ENCODE assay signal across 21 cellular contexts in the genomic region with DNA sequence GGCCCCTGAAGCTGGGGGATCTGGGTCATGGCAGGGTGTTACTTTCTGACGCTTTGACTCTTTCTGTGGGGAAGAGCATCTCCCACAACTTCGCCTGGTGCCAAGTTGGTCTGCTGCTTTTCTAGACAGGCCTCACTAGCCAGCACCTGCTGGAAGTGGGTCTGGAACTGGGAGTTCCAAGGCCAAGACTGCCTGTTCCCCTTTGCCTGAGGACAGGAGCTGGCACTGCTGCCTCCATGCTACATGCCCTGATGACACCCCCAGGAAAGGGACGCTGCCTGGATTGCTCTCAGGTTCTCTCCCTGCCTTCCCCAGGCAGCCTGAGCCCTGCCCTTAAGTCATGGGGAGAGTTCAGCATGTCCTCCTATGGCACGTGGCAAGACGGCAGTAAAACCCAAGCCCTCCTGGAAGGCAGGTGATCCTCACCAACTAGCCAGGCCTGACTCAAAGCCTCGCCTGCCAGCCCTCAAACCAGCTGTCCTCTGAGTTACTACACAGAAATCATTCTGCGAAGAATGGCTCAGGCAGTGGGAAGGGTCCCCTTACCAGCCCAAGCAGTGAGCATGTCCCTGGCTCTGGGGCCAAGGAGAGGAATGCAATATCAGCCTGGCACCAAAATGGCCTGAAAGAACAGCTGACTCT.
"Had no signal": no experiment of that assay in that cellular context is flagged by ENCODE, and none has a peak within 500 bp of the region (broad histone marks: within the 10 kb centered on the region; RNA-seq: fewer than 3 reads in every experiment).

No MANE protein-coding gene starts in this region.

- H3K4me1 ChIP-seq: foreskin keratinocyte had no signal

- H2AFZ ChIP-seq: neural progenitor cell had no signal

- H3K36me3 ChIP-seq: cardiac muscle cell, neural progenitor cell, tibial artery had no signal

- H3K9ac ChIP-seq: neural progenitor cell had no signal

- H3K27me3 ChIP-seq: cardiac muscle cell, foreskin keratinocyte, neural progenitor cell, tibial artery had no signal

- H3K4me2 ChIP-seq: neural progenitor cell had no signal

- H3K27ac ChIP-seq: foreskin keratinocyte, neural progenitor cell had no signal

- H3K4me3 ChIP-seq: cardiac muscle cell, neural progenitor cell had no signal

- DNase-seq: activated CD4-positive, alpha-beta memory T cell treated with anti-CD3 and anti-CD28 coated beads for 36 hours; activated CD4-positive, alpha-beta T cell treated with anti-CD3 and anti-CD28 coated beads for 48 hours; activated CD4-positive, CD25-positive, alpha-beta regulatory T cell; activated effector memory CD4-positive, alpha-beta T cell treated with Interleukin-2 at 50 U/mL for 16 hours; activated naive CD4-positive, alpha-beta T cell treated with anti-CD3 and anti-CD28 coated beads, Interleukin-2, amount 10 ng/mL, durations not matched to agents 7 days and 5 days; activated T-cell treated with anti-CD3 and anti-CD28 coated beads, Interleukin-2, amount 50 U/mL, for 72 hours; amygdala; effector CD4-positive, alpha-beta T cell; erythroblast; foreskin keratinocyte; hypothalamus; naive B cell; retina; stimulated activated CD4-positive, alpha-beta T cell treated with anti-CD3 and anti-CD28 coated beads, Interleukin-12 subunit alpha, Interleukin-12 subunit beta, amount 100 ng/mL, for 4 hours; stimulated activated CD4-positive, alpha-beta T cell treated with anti-CD3 and anti-CD28 coated beads, Interleukin-4, amount 100 ng/mL, for 4 hours; stimulated activated naive CD8-positive, alpha-beta T cell treated with anti-CD3 and anti-CD28 coated beads, Interleukin-15, amount 100 ng/mL, for 72 hours; SW 1271; T-helper 17 cell; tibial artery had no signal

- H3K9me3 ChIP-seq: tibial artery had no signal
